11 cellular contexts compared by ENCODE assay signal in genomic region chr22:39234157-39234793, GRCh38. TPM values are rescaled to one million over a fixed set of nuclear protein-coding genes. Genes with fewer than 3 reads are reported as not detected.
DNase-seq lines count a peak whose midpoint lies in the region; FAIRE-seq and TF ChIP-seq lines count a peak whose summit lies in the region.
"Had no signal": no experiment of that assay in that cellular context is flagged by ENCODE, and none has a peak within 500 bp of the region (broad histone marks: within the 10 kb centered on the region; RNA-seq: fewer than 3 reads in every experiment).

No MANE protein-coding gene starts in this region.

- no peak overlapping the region for H3K27ac Mint-ChIP-seq in Caco-2 (ENCODE audit: unreplicated experiment)

- H3K27ac ChIP-seq in H1 (ENCODE audit: low read depth, low read length) (no peak overlapping the region), subcutaneous abdominal adipose tissue (ENCODE audit: low read depth, low read length) (peak overlapping the region; percentile 78)
- H3K27ac ChIP-seq: foreskin keratinocyte had no signal

- FAIRE-seq in H1 (lab: Jason Lieb, UNC) (no peak), GM19239 (lab: Jason Lieb, UNC) (no peak)

- peak overlapping the region; percentile 72; the same call in 1 of the 2 replicates for H2BK20ac ChIP-seq in H1 (ENCODE audit: low read length)

- 63% methylated on average over 15 of the region's 15 CpGs; no CpG with 5 or more reads in 1 of the 2 experiments for WGBS in H1 (ENCODE audit: extremely low coverage in 1 of 2, insufficient coverage in 1 of 2, insufficient read length in 1 of 2, insufficient replicate concordance in 2 of 2, low coverage in 1 of 2, low lambda C conversion rate in 2 of 2, missing lambda C conversion rate in 1 of 2), 2 experiments

- TF ChIP-seq EP300 in H1 (IDR thresholded peaks at IDR 0.05; ENCODE audit: borderline replicate concordance in 1 of 2, low read depth in 2 of 2, low read length in 2 of 2): no peak

- H3K4me1 ChIP-seq in H1 (replicated peaks in 1 of 4; ENCODE audit: control insufficient read depth in 3 of 4, insufficient read depth in 4 of 4, low read length in 3 of 4): peaks cover 4 to 46% (median 34%) of the 10 kb centered on the region in 4 experiments
- H3K4me1 ChIP-seq in subcutaneous abdominal adipose tissue (ENCODE audit: control insufficient read depth in 5 of 5, insufficient read depth in 5 of 5, low read length in 5 of 5): peaks cover 10 to 98% (median 67%) of the 10 kb centered on the region in 5 donors
- peaks cover 8% of the 10 kb centered on the region for H3K4me1 ChIP-seq in Caco-2

- no peaks in the 10 kb centered on the region for H3K9me3 Mint-ChIP-seq in Caco-2 (ENCODE audit: unreplicated experiment)
- H3K9me3 Mint-ChIP-seq: activated naive CD4-positive, alpha-beta T cell treated with anti-CD3 and anti-CD28 coated beads, Interleukin-2, amount 50 U/mL, for 24 hours had no signal

- TF ChIP-seq CTCF in H1 (IDR thresholded peaks at IDR 0.05; ENCODE audit: control extremely low read depth in 1 of 3, insufficient read depth in 1 of 3, low read depth in 1 of 3, low read length in 3 of 3) (no peak), Caco-2 (IDR thresholded peaks at IDR 0.05; ENCODE audit: insufficient read depth in 1 of 2, low read depth in 1 of 2, low read length in 1 of 2, severe bottlenecking in 1 of 2, unreplicated experiment in 1 of 2) (no peak)

- TF ChIP-seq RAD21 in H1 (IDR thresholded peaks at IDR 0.05 in 1 of 2, conservative IDR thresholded peaks at IDR 0.05 in 1 of 2; ENCODE audit: low read depth in 2 of 2, low read length in 2 of 2): no peak

- H3K27me3 Mint-ChIP-seq in Caco-2 (ENCODE audit: insufficient read depth, unreplicated experiment): no peaks in the 10 kb centered on the region

- no peak overlapping the region for H3K23ac ChIP-seq in H1 (ENCODE audit: insufficient read length)

- BruUV-seq in Caco-2 (replicated peaks; lab: Mats Ljungman, UMichigan): no TSS peak

- no peaks in the 10 kb centered on the region for H3K79me2 ChIP-seq in H1 (ENCODE audit: control insufficient read depth in 1 of 2, insufficient read depth in 2 of 2, low read length in 2 of 2)

- H3K4me2 ChIP-seq in H1 (ENCODE audit: insufficient read depth in 1 of 2, low read depth in 2 of 2, low read length in 2 of 2): no peak overlapping the region

- H2BK15ac ChIP-seq in H1 (ENCODE audit: low read length): no peak overlapping the region

- H2BK12ac ChIP-seq in H1 (ENCODE audit: low read depth, low read length): peak overlapping the region; percentile 72; the same call in 1 of the 2 replicates

- H4K5ac ChIP-seq in H1 (ENCODE audit: insufficient read length, low read depth, low read length): no peak overlapping the region

- peak overlapping the region; percentile 42 for H4K91ac ChIP-seq in H1 (replicated peaks; ENCODE audit: insufficient read length, low read length)

- H3K18ac ChIP-seq in H1 (ENCODE audit: extremely low read depth, low read length): peak overlapping the region; percentile 68

- H3K23me2 ChIP-seq in H1 (ENCODE audit: low read depth, low read length): no peaks in the 10 kb centered on the region

- peaks cover 8% of the 10 kb centered on the region for H3K36me3 Mint-ChIP-seq in Caco-2 (ENCODE audit: insufficient read depth, unreplicated experiment)
- H3K36me3 Mint-ChIP-seq: activated naive CD4-positive, alpha-beta T cell treated with anti-CD3 and anti-CD28 coated beads, Interleukin-2, amount 50 U/mL, for 24 hours had no signal

- peaks cover 12% of the 10 kb centered on the region for H3K4me1 Mint-ChIP-seq in Caco-2 (ENCODE audit: low read depth, unreplicated experiment)

- no peaks in the 10 kb centered on the region for H4K20me1 ChIP-seq in H1 (replicated peaks in 1 of 2; ENCODE audit: control insufficient read depth in 1 of 2, insufficient read depth in 2 of 2, low read length in 2 of 2)

- intact Hi-C loops in Caco-2 (cut with micrococcal nuclease; ENCODE audit: unreplicated experiment): no loop called here

- H3K9ac ChIP-seq in H1 (replicated peaks in 1 of 4; ENCODE audit: extremely low read depth in 1 of 4, low read depth in 3 of 4, low read length in 3 of 4) (no peak overlapping the region), subcutaneous abdominal adipose tissue (ENCODE audit: low read length in 5 of 5) (no peak overlapping the region)

- TF ChIP-seq POLR2A in H1 (IDR thresholded peaks at IDR 0.05; ENCODE audit: control extremely low read depth in 1 of 2, low read depth in 2 of 2, low read length in 2 of 2): no peak

- DNase-seq in RKO (ENCODE audit: low spot score): peak; percentile 18
- peak in 1 of 2 experiments; percentile 59 for DNase-seq in H1 (ENCODE audit: low read depth in 1 of 2, low spot score in 2 of 2)
- peak; percentile 87 to 89 for DNase-seq in lung microvascular endothelial cell (ENCODE audit: low read depth in 2 of 2)
- no peak for DNase-seq in Ammon's horn (ENCODE audit: low spot score)
- no peak for DNase-seq in activated naive CD4-positive, alpha-beta T cell (lab: John Stamatoyannopoulos, UW)
- DNase-seq in GM19239 (ENCODE audit: insufficient read length, low spot score): no peak
- DNase-seq in Caco-2: no peak
- DNase-seq: foreskin keratinocyte, nucleus accumbens had no signal

- peak overlapping the region; percentile 0; the same call in 1 of the 2 replicates for H2AK5ac ChIP-seq in H1 (ENCODE audit: low read depth, low read length)

- H4K8ac ChIP-seq in H1 (ENCODE audit: extremely low read depth, insufficient read depth, low read length): no peak overlapping the region

- peak overlapping the region; percentile 58; the same call in 1 of the 2 replicates for H2BK5ac ChIP-seq in H1 (ENCODE audit: low read depth, low read length)

- no peaks in the 10 kb centered on the region for H3K79me1 ChIP-seq in H1 (ENCODE audit: low read depth, low read length)

- H3K4ac ChIP-seq in H1 (replicated peaks; ENCODE audit: insufficient read length, low read depth, low read length): peak overlapping the region; percentile 14

- H3K14ac ChIP-seq in H1 (ENCODE audit: insufficient read length): no peak overlapping the region

- no peak overlapping the region for H2AFZ ChIP-seq in H1 (ENCODE audit: low read length)

- H3K27me3 ChIP-seq in H1 (replicated peaks in 1 of 4; ENCODE audit: control insufficient read depth in 3 of 4, extremely low read depth in 1 of 4, insufficient read depth in 3 of 4, low read length in 3 of 4) (peaks cover 0 to 23% (median 9%) of the 10 kb centered on the region in 4 experiments; a peak in 5 of 7 replicates), subcutaneous abdominal adipose tissue (ENCODE audit: control insufficient read depth in 5 of 5, insufficient read depth in 4 of 5, low read length in 5 of 5) (peaks cover 2 to 30% (median 23%) of the 10 kb centered on the region in 5 donors), Caco-2 (replicated peaks; ENCODE audit: control insufficient read depth, insufficient read depth, low read length) (no peaks in the 10 kb centered on the region)
- H3K27me3 ChIP-seq: foreskin keratinocyte had no signal

- H3K56ac ChIP-seq in H1 (replicated peaks; ENCODE audit: insufficient read length, low read depth, low read length): no peak overlapping the region

- H3K4me3 ChIP-seq in H1 (ENCODE audit: extremely low read depth in 1 of 4, insufficient read depth in 2 of 4, low read depth in 3 of 4, low read length in 4 of 4) (no peak overlapping the region), subcutaneous abdominal adipose tissue (ENCODE audit: low read depth in 1 of 5, low read length in 5 of 5) (no peak overlapping the region), Caco-2 (ENCODE audit: low read depth, low read length) (no peak overlapping the region)

- CTCF ChIA-PET in H1 (lab: Charles Lee; ENCODE audit: partially characterized antibody): interaction anchor here (0.8 to 2.3 kb wide), 5 partner anchors 9 to 81 kb away, joined by 3 to 12 read pairs (median 6); no protein-coding TSS in a partner anchor
- CTCF ChIA-PET in Caco-2 (lab: Charles Lee): no interaction called here

- no peak overlapping the region for H2BK120ac ChIP-seq in H1 (replicated peaks; ENCODE audit: low read depth, low read length)

- H3K36me3 ChIP-seq in H1 (ENCODE audit: control insufficient read depth in 2 of 4, insufficient read depth in 4 of 4, low read length in 3 of 4): no peaks in the 10 kb centered on the region
- H3K36me3 ChIP-seq in subcutaneous abdominal adipose tissue (ENCODE audit: control insufficient read depth in 5 of 5, insufficient read depth in 5 of 5, low read length in 5 of 5): peaks cover 0 to 54% (median 23%) of the 10 kb centered on the region in 5 donors
- H3K36me3 ChIP-seq in Caco-2 (ENCODE audit: control insufficient read depth, insufficient read depth, low read length): 0 out of 2 replicates have a peak, but pooled peaks cover 1% of the 10 kb centered on the region

- H3K4me3 Mint-ChIP-seq in Caco-2 (ENCODE audit: unreplicated experiment): no peak overlapping the region
- H3K4me3 Mint-ChIP-seq: activated naive CD4-positive, alpha-beta T cell treated with anti-CD3 and anti-CD28 coated beads, Interleukin-2, amount 50 U/mL, for 24 hours had no signal

- no peaks in the 10 kb centered on the region for H3K9me3 ChIP-seq in H1 (ENCODE audit: insufficient read depth in 2 of 2, low read depth in 1 of 2, low read length in 1 of 2)
- H3K9me3 ChIP-seq in subcutaneous abdominal adipose tissue (ENCODE audit: control insufficient read depth in 5 of 5, low read length in 5 of 5): no peaks in the 10 kb centered on the region
- no peaks in the 10 kb centered on the region for H3K9me3 ChIP-seq in Caco-2

- POLR2A ChIA-PET in H1 (lab: Charles Lee; ENCODE audit: partially characterized antibody): interaction anchor here (0.9 to 1.8 kb wide), 6 partner anchors 19 to 85 kb away, joined by 3 to 9 read pairs (median 4); partner anchors contain the start of gene RPL3
- POLR2A ChIA-PET in Caco-2 (lab: Charles Lee): no interaction called here

RNA-seq across cellular contexts. Expression of gene PDGFB, which starts 10.5 kb away (rescaled TPM):
- 8.5 and 9.6 TPM in 2 replicates for total RNA-seq in H1 (2021; fragmentation: NEBNext Ultra II Directional; extraction: Animal tissue kit (Norgen Biotek cat#: 25700))
- 3.9 and 5.5 TPM in 2 replicates for polyA plus RNA-seq in H1 (2011; rRNA removed)
- 6.1 TPM for polyA plus RNA-seq in H1 (2011; cell fraction: cytosol; rRNA removed)
- 10.9 TPM for polyA plus RNA-seq in H1 (2011; cell fraction: nucleus; rRNA removed)
- 2.6 to 3.9 TPM (median 3.8 TPM) in 4 replicates for polyA plus RNA-seq in H1 (2012, experiment 1 of 2)
- 4.1 TPM for polyA plus RNA-seq in H1 (2012, experiment 2 of 2)
- 4.9 TPM for polyA plus RNA-seq in H1 (2013, experiment 1 of 2)
- 6.0 TPM for polyA plus RNA-seq in H1 (2013, experiment 2 of 2)
- 3.0 and 5.3 TPM in 2 replicates for polyA minus RNA-seq in H1 (2011; rRNA and poly(A)+ RNA removed)
- polyA minus RNA-seq in H1 (2011; cell fraction: cytosol; rRNA and poly(A)+ RNA removed): 5.7 TPM
- 3.5 TPM for polyA minus RNA-seq in H1 (2011; cell fraction: nucleus; rRNA and poly(A)+ RNA removed)
- total RNA-seq in lung microvascular endothelial cell: 29.6 and 54.8 TPM in 2 replicates
- total RNA-seq in Caco-2 (2022): 7.2 and 8.3 TPM in 2 replicates

Comparison
In these comparisons a context has a peak if more than half of its experiments do, and no peak if none do; other contexts are left out.
1. DNase-seq: peak in RKO (single experiment) and lung microvascular endothelial cell (2 of 2); none in Ammon's horn (single experiment), activated naive CD4-positive, alpha-beta T cell (0 of 4), GM19239 (single experiment) and Caco-2 (0 of 2).